8 cellular contexts compared by ENCODE assay signal in the genomic region with DNA sequence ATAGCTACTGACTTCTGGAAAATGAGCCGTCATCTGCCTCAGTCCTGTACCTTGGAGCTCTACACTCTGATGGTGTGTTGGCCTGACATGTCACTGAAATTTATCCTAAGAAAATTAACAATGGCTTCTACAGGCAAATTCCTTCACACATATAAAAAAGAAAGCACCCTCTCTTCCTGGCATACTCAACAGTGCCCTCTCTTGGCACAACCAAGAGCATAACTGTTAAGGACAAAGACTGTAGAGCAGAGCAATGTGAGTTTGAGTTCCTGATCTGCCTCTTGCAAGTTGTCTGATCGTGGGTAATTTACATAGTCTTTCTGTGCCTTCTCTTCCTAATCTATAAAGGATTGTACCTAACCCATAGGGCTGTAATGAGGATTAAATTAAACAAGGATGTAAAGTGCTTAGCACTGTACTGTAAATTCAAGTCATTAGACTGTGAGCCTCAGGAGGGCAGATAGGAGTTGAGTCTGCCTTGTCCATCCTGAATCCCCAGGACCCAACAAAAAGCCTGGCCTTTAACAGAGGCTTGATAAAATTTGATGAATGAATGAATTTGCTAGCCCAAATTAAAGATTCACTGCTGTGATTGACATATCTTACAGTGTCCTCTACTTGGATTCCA.
DNase-seq lines count a peak whose midpoint lies in the region; ATAC-seq and TF ChIP-seq lines count a peak whose summit lies in the region.

No MANE protein-coding gene starts in this region.

- no peak overlapping the region for H2AFZ ChIP-seq in SK-N-SH (ENCODE audit: low read depth)

- intact Hi-C loops in body of pancreas (cut with DNase I), result no loop called here
- intact Hi-C loops in prostate gland (cut with DNase I), result no loop called here

- CTCF ChIA-PET in SK-N-SH (lab: Yijun Ruan, JAX), result interaction anchor here (0.8 to 1.4 kb wide), 3 partner anchors 12 to 216 kb away, joined by 3 to 4 read pairs (median 3); no protein-coding TSS in a partner anchor

- DNase-seq in SK-N-SH (no peak), NCI-H460 (ENCODE audit: extremely low read depth, low read depth) (peak; percentile 4), body of pancreas (peak in 1 of 4 donors; percentile 23), neural crest cell (ENCODE audit: low read depth, low spot score) (no peak), AG20443 (ENCODE audit: low spot score) (no peak), cerebellar nuclear complex (lab: John Stamatoyannopoulos, UW) (no peak), prostate gland (ENCODE audit: low spot score) (no peak)

- H3K27me3 Mint-ChIP-seq in neural crest cell (ENCODE audit: low read depth), result no peaks in the 10 kb centered on the region

- WGBS in SK-N-SH (ENCODE audit: low lambda C conversion rate), result 50% methylated on average over 2 of the region's 2 CpGs
- WGBS in body of pancreas, 2 donors, result 9 to 44% methylated on average over 1 to 2 of the region's 2 CpGs
- 68% methylated on average over 2 of the region's 2 CpGs for WGBS in prostate gland

- TF ChIP-seq RAD21 in SK-N-SH (IDR thresholded peaks at IDR 0.05; ENCODE audit: low read length), result 0 out of 2 replicates have a peak, but pooled peaks have one; percentile 21

- H3K36me3 ChIP-seq in SK-N-SH (replicated peaks in 1 of 2; ENCODE audit: control insufficient read depth in 1 of 2, insufficient read depth in 2 of 2, low read length in 1 of 2) (no peaks in the 10 kb centered on the region), body of pancreas (replicated peaks in 1 of 2; ENCODE audit: insufficient read depth in 1 of 2, low read depth in 2 of 2) (no peaks in the 10 kb centered on the region), prostate gland (no peaks in the 10 kb centered on the region)

- ATAC-seq in SK-N-SH treated with all-trans-retinoic acid at 6 μM for 48 hours (no peak), body of pancreas (no peak)

- no peaks in the 10 kb centered on the region for H3K9me3 ChIP-seq in SK-N-SH
- H3K9me3 ChIP-seq in body of pancreas, result no peaks in the 10 kb centered on the region
- no peaks in the 10 kb centered on the region for H3K9me3 ChIP-seq in prostate gland

- TF ChIP-seq CTCF in SK-N-SH (IDR thresholded peaks at IDR 0.05), result peak; percentile 27
- TF ChIP-seq CTCF in body of pancreas (IDR thresholded peaks at IDR 0.05), result peak in 5 of 7 experiments; percentile 5 to 28 (median 22)
- TF ChIP-seq CTCF in neural crest cell (conservative IDR thresholded peaks at IDR 0.05), result peak; percentile 37
- no peak for TF ChIP-seq CTCF in prostate gland (IDR thresholded peaks at IDR 0.05)

- H3K27me3 ChIP-seq in SK-N-SH (ENCODE audit: insufficient read depth) (peaks cover 16% of the 10 kb centered on the region; the same call in 1 of the 2 replicates), body of pancreas (no peaks in the 10 kb centered on the region), prostate gland (replicated peaks; ENCODE audit: insufficient read depth) (peaks cover 2% of the 10 kb centered on the region)

- no peak overlapping the region for H3K27ac Mint-ChIP-seq in neural crest cell (ENCODE audit: unreplicated experiment)

- POLR2A ChIA-PET in SK-N-SH (lab: Yijun Ruan, JAX), result no interaction called here

- H3K9ac ChIP-seq in SK-N-SH, result no peak overlapping the region

- H3K36me3 Mint-ChIP-seq in neural crest cell (ENCODE audit: low read depth), result no peaks in the 10 kb centered on the region

- H3K4me3 Mint-ChIP-seq in neural crest cell, result no peak overlapping the region

- H3K4me1 Mint-ChIP-seq in neural crest cell, result peaks cover 4% of the 10 kb centered on the region

- TF ChIP-seq EP300 in SK-N-SH (IDR thresholded peaks at IDR 0.05; ENCODE audit: borderline replicate concordance in 1 of 2, low read depth in 1 of 2, low read length in 1 of 2), result no peak

- no peaks in the 10 kb centered on the region for H4K20me1 ChIP-seq in SK-N-SH (ENCODE audit: insufficient read depth)

- H3K9me2 ChIP-seq in SK-N-SH, result no peaks in the 10 kb centered on the region

- no peak for TF ChIP-seq POLR2A in body of pancreas (IDR thresholded peaks at IDR 0.05)
- TF ChIP-seq POLR2A in prostate gland (IDR thresholded peaks at IDR 0.05), result no peak

- no peaks in the 10 kb centered on the region for H3F3A ChIP-seq in SK-N-SH (replicated peaks; ENCODE audit: insufficient read depth)

- no peak overlapping the region for H3K27ac ChIP-seq in SK-N-SH (ENCODE audit: low read depth in 2 of 2, low read length in 1 of 2)
- H3K27ac ChIP-seq in body of pancreas, result no peak overlapping the region
- H3K27ac ChIP-seq in prostate gland, result no peak overlapping the region

- H3K9me3 Mint-ChIP-seq in neural crest cell, result peaks cover 3% of the 10 kb centered on the region

- H3K4me2 ChIP-seq in SK-N-SH, result no peak overlapping the region

- no peaks in the 10 kb centered on the region for H3K4me1 ChIP-seq in SK-N-SH (ENCODE audit: control insufficient read depth in 1 of 2, insufficient read depth in 2 of 2, low read depth in 1 of 2, low read length in 1 of 2)
- no peaks in the 10 kb centered on the region for H3K4me1 ChIP-seq in body of pancreas
- no peaks in the 10 kb centered on the region for H3K4me1 ChIP-seq in prostate gland (replicated peaks)

- no peaks in the 10 kb centered on the region for H3K79me2 ChIP-seq in SK-N-SH (ENCODE audit: insufficient read depth)

- H3K4me3 ChIP-seq in SK-N-SH (ENCODE audit: low read depth in 2 of 2, low read length in 1 of 2) (no peak overlapping the region), body of pancreas (no peak overlapping the region), prostate gland (no peak overlapping the region)

TF ChIP-seq in SK-N-SH, 30 proteins besides CTCF, POLR2A, EP300 and RAD21 (continues in another document):
- TF ChIP-seq NRF1 (IDR thresholded peaks at IDR 0.05; ENCODE audit: low read depth, low read length), result no peak
- TF ChIP-seq POLR2AphosphoS5 (IDR thresholded peaks at IDR 0.05; ENCODE audit: low read depth, low read length), result no peak
- TF ChIP-seq SMC3 (IDR thresholded peaks at IDR 0.05; ENCODE audit: low read depth, low read length), result no peak
- no peak for TF ChIP-seq GATA2 (CRISPR knock-in tag; IDR thresholded peaks at IDR 0.05)
- TF ChIP-seq, protein P1, sequence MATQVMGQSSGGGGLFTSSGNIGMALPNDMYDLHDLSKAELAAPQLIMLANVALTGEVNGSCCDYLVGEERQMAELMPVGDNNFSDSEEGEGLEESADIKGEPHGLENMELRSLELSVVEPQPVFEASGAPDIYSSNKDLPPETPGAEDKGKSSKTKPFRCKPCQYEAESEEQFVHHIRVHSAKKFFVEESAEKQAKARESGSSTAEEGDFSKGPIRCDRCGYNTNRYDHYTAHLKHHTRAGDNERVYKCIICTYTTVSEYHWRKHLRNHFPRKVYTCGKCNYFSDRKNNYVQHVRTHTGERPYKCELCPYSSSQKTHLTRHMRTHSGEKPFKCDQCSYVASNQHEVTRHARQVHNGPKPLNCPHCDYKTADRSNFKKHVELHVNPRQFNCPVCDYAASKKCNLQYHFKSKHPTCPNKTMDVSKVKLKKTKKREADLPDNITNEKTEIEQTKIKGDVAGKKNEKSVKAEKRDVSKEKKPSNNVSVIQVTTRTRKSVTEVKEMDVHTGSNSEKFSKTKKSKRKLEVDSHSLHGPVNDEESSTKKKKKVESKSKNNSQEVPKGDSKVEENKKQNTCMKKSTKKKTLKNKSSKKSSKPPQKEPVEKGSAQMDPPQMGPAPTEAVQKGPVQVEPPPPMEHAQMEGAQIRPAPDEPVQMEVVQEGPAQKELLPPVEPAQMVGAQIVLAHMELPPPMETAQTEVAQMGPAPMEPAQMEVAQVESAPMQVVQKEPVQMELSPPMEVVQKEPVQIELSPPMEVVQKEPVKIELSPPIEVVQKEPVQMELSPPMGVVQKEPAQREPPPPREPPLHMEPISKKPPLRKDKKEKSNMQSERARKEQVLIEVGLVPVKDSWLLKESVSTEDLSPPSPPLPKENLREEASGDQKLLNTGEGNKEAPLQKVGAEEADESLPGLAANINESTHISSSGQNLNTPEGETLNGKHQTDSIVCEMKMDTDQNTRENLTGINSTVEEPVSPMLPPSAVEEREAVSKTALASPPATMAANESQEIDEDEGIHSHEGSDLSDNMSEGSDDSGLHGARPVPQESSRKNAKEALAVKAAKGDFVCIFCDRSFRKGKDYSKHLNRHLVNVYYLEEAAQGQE (IDR thresholded peaks at IDR 0.05; ENCODE audit: low read depth, low read length), result no peak

TF ChIP-seq in SK-N-SH treated with all-trans-retinoic acid at 6 μM for 48 hours, 23 proteins besides CTCF, POLR2A, EP300 and RAD21 (continues in another document):
- TF ChIP-seq ZNF565 (CRISPR knock-in tag; conservative IDR thresholded peaks at IDR 0.05; ENCODE audit: low read depth) (no peak), ZNF70 (CRISPR knock-in tag; IDR thresholded peaks at IDR 0.05) (no peak), ESRRG (CRISPR knock-in tag; IDR thresholded peaks at IDR 0.05) (no peak), ISL1 (CRISPR knock-in tag; IDR thresholded peaks at IDR 0.05) (no peak), TOX (CRISPR knock-in tag; IDR thresholded peaks at IDR 0.05; ENCODE audit: borderline replicate concordance) (no peak), ZFP3 (CRISPR knock-in tag; IDR thresholded peaks at IDR 0.05) (no peak), SNAI2 (CRISPR knock-in tag; IDR thresholded peaks at IDR 0.05) (no peak)
- TF ChIP-seq, protein P2, sequence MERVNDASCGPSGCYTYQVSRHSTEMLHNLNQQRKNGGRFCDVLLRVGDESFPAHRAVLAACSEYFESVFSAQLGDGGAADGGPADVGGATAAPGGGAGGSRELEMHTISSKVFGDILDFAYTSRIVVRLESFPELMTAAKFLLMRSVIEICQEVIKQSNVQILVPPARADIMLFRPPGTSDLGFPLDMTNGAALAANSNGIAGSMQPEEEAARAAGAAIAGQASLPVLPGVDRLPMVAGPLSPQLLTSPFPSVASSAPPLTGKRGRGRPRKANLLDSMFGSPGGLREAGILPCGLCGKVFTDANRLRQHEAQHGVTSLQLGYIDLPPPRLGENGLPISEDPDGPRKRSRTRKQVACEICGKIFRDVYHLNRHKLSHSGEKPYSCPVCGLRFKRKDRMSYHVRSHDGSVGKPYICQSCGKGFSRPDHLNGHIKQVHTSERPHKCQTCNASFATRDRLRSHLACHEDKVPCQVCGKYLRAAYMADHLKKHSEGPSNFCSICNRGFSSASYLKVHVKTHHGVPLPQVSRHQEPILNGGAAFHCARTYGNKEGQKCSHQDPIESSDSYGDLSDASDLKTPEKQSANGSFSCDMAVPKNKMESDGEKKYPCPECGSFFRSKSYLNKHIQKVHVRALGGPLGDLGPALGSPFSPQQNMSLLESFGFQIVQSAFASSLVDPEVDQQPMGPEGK (CRISPR knock-in tag; IDR thresholded peaks at IDR 0.05; ENCODE audit: borderline replicate concordance), result no peak

Comparison
In these comparisons a context has a peak if more than half of its experiments do, and no peak if none do; other contexts are left out.
1. CTCF ChIP-seq: peak in SK-N-SH (single experiment), body of pancreas (5 of 7) and neural crest cell (single experiment); none in prostate gland (0 of 4).